ENCODE assay signal across 1 cellular context in the genomic region with DNA sequence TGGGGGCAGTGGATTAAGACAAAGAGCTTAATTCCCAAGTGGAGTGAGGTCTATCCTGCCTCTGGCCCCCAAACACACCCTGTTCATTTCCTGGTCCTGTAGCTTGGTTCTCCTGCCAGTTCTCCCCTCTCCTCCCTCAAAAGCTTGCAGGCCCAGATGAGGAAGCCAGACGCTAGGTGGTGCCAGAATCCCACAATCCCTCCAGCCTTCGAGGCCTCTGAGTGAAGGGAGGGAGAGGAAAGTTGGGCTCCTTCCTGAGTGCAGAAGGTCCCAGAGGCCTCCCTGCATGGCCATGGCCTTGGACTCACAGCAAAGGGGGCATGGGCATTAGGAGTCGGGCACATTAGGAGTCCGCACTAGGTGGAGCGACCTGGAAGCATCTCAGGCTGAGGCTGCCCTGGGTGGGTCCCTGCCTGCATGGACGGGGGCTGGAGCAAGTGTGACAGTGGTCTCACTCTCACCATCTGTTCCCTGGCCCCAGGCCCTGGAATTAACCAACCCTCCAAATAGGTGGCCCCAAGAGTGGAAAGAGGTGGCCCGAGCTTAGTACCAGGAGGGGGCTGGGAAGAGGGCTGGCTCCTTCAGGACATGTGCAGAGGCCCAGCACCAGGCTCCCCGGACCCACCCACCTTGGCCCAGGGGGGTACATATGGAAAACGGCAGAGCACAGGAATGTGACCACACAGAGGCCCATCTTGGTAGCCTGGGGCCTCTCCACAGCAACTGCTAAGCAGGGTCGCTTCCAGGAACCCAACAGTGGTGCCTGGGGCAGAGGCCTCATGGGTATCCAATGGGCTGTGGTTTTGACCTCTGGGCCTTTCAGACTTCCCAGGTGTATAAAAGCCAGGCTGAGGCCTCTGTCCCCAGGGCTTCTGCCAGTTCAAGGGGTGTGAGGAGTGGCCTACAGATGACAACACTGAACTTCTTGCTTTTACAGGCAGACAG.
TF ChIP-seq lines count a peak whose summit lies in the region.

No MANE protein-coding gene starts in this region.

TF ChIP-seq in HepG2, 621 proteins besides CTCF, POLR2A, EP300 and RAD21 (continued from another document):
- TF ChIP-seq, protein P1, sequence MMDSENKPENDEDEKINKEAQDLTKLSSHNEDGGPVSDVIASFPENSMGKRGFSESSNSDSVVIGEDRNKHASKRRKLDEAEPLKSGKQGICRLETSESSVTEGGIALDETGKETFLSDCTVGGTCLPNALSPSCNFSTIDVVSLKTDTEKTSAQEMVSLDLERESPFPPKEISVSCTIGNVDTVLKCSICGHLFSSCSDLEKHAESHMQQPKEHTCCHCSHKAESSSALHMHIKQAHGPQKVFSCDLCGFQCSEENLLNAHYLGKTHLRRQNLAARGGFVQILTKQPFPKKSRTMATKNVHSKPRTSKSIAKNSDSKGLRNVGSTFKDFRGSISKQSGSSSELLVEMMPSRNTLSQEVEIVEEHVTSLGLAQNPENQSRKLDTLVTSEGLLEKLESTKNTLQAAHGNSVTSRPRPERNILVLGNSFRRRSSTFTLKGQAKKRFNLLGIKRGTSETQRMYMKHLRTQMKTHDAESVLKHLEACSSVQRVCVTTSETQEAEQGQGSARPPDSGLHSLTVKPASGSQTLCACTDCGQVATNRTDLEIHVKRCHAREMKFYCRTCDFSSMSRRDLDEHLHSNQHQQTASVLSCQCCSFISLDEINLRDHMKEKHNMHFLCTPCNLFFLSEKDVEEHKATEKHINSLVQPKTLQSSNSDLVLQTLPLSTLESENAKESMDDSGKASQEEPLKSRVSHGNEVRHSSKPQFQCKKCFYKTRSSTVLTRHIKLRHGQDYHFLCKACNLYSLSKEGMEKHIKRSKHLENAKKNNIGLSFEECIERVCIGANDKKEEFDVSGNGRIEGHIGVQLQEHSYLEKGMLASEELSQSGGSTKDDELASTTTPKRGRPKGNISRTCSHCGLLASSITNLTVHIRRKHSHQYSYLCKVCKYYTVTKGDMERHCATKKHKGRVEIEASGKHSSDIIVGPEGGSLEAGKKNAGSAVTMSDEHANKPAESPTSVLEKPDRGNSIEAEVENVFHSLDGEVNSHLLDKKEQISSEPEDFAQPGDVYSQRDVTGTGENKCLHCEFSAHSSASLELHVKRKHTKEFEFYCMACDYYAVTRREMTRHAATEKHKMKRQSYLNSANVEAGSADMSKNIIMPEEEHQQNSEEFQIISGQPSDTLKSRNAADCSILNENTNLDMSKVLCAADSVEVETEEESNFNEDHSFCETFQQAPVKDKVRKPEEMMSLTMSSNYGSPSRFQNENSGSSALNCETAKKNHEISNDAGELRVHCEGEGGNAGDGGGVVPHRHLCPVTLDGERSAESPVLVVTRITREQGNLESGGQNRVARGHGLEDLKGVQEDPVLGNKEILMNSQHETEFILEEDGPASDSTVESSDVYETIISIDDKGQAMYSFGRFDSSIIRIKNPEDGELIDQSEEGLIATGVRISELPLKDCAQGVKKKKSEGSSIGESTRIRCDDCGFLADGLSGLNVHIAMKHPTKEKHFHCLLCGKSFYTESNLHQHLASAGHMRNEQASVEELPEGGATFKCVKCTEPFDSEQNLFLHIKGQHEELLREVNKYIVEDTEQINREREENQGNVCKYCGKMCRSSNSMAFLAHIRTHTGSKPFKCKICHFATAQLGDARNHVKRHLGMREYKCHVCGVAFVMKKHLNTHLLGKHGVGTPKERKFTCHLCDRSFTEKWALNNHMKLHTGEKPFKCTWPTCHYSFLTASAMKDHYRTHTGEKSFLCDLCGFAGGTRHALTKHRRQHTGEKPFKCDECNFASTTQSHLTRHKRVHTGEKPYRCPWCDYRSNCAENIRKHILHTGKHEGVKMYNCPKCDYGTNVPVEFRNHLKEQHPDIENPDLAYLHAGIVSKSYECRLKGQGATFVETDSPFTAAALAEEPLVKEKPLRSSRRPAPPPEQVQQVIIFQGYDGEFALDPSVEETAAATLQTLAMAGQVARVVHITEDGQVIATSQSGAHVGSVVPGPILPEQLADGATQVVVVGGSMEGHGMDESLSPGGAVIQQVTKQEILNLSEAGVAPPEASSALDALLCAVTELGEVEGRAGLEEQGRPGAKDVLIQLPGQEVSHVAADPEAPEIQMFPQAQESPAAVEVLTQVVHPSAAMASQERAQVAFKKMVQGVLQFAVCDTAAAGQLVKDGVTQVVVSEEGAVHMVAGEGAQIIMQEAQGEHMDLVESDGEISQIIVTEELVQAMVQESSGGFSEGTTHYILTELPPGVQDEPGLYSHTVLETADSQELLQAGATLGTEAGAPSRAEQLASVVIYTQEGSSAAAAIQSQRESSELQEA (CRISPR knock-in tag; IDR thresholded peaks at IDR 0.05; ENCODE audit: not compliant biosample characterization) = no peak
- TF ChIP-seq GABPB1 (CRISPR knock-in tag; IDR thresholded peaks at IDR 0.05) (0 out of 2 replicates have a peak, but pooled peaks have one; percentile 13), CAMTA2 (CRISPR knock-in tag; IDR thresholded peaks at IDR 0.05; ENCODE audit: borderline replicate concordance) (no peak), HNF4G (IDR thresholded peaks at IDR 0.05; ENCODE audit: borderline replicate concordance, low read depth, low read length) (no peak), HNF4G (CRISPR knock-in tag; IDR thresholded peaks at IDR 0.05; ENCODE audit: borderline replicate concordance, low read depth) (no peak), TAF15 (IDR thresholded peaks at IDR 0.05; ENCODE audit: low read depth, low read length, poor library complexity, severe bottlenecking) (no peak), KLF11 (CRISPR knock-in tag; IDR thresholded peaks at IDR 0.05) (no peak)
- TF ChIP-seq, protein P2, sequence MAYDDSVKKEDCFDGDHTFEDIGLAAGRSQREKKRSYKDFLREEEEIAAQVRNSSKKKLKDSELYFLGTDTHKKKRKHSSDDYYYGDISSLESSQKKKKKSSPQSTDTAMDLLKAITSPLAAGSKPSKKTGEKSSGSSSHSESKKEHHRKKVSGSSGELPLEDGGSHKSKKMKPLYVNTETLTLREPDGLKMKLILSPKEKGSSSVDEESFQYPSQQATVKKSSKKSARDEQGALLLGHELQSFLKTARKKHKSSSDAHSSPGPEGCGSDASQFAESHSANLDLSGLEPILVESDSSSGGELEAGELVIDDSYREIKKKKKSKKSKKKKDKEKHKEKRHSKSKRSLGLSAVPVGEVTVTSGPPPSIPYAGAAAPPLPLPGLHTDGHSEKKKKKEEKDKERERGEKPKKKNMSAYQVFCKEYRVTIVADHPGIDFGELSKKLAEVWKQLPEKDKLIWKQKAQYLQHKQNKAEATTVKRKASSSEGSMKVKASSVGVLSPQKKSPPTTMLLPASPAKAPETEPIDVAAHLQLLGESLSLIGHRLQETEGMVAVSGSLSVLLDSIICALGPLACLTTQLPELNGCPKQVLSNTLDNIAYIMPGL (CRISPR knock-in tag; IDR thresholded peaks at IDR 0.05; ENCODE audit: borderline replicate concordance in 1 of 2, low read depth in 1 of 2) = 0 out of 4 replicates have a peak, but pooled peaks of 1 of the 2 experiments have one; percentile 33
- TF ChIP-seq, protein P3, sequence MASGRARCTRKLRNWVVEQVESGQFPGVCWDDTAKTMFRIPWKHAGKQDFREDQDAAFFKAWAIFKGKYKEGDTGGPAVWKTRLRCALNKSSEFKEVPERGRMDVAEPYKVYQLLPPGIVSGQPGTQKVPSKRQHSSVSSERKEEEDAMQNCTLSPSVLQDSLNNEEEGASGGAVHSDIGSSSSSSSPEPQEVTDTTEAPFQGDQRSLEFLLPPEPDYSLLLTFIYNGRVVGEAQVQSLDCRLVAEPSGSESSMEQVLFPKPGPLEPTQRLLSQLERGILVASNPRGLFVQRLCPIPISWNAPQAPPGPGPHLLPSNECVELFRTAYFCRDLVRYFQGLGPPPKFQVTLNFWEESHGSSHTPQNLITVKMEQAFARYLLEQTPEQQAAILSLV (CRISPR knock-in tag; IDR thresholded peaks at IDR 0.05; ENCODE audit: borderline replicate concordance) = no peak
